18 cellular contexts compared by ENCODE assay signal in the genomic region with DNA sequence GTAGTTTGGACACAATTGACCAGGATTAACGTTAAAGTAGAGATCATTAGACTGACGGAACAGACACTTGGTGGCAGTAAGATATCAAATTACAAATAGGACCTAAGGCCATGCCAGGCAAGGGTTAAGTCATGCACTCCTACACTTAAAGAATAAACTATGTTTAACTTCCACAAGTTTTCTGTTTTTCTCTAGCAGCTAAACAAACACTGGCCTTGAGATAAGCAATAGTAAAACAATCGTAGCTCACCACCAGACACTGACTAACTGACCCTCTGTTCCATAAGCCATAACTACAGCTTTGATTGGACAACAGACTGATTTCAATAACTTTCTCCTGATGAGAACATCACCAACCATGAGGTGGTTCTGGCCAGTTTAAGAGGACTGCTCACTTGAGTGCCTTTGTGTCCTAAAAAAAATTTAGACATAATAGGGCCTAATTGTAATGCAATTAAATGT. TPM values are rescaled to one million over a fixed set of nuclear protein-coding genes. Genes with fewer than 3 reads are reported as not detected.
DNase-seq lines count a peak whose midpoint lies in the region; ATAC-seq, FAIRE-seq and TF ChIP-seq lines count a peak whose summit lies in the region.
"Had no signal": no experiment of that assay in that cellular context is flagged by ENCODE, and none has a peak within 500 bp of the region (broad histone marks: within the 10 kb centered on the region; RNA-seq: fewer than 3 reads in every experiment).

No MANE protein-coding gene starts in this region.

- TF ChIP-seq POLR2A in gastroesophageal sphincter (IDR thresholded peaks at IDR 0.05) (no peak), sigmoid colon (IDR thresholded peaks at IDR 0.05) (no peak), prostate gland (IDR thresholded peaks at IDR 0.05) (no peak)

- DNase-seq in HT-29 (ENCODE audit: low spot score), result peak; percentile 57
- peak; percentile 19 for DNase-seq in astrocyte of the hippocampus (ENCODE audit: low read depth, low spot score)
- no peak for DNase-seq in sigmoid colon
- no peak for DNase-seq in RCC 7860 (ENCODE audit: low spot score)
- DNase-seq in prostate gland (ENCODE audit: low spot score), result no peak
- DNase-seq in frontal cortex (ENCODE audit: low spot score in 2 of 2), result no peak
- DNase-seq: activated CD4-positive, alpha-beta T cell treated with anti-CD3 and anti-CD28 coated beads for 48 hours; adrenal gland; GDM1; naive B cell; NCI-H1694 treated with DMSO at 0.1 percent for 48 hours; NCI-H526 treated with DMSO at 0.1 percent for 48 hours; Right ventricle myocardium superior; stimulated activated naive B cell treated with anti-CD40 and anti-IgM and Interleukin-4, amounts not matched to agents 10 μg/mL and 1 μg/mL and 100 μg/mL, for 72 hours had no signal

- H3K4me3 ChIP-seq in gastroesophageal sphincter (no peak overlapping the region), sigmoid colon (no peak overlapping the region), prostate gland (no peak overlapping the region)
- H3K4me3 ChIP-seq: adrenal gland had no signal

- WGBS in gastroesophageal sphincter (ENCODE audit: low coverage in 1 of 2), 2 donors, result 59 to 81% methylated on average over 3 of the region's 3 CpGs
- 10 to 48% methylated on average over 3 of the region's 3 CpGs for WGBS in sigmoid colon, 2 donors
- WGBS in prostate gland, result 45% methylated on average over 3 of the region's 3 CpGs

- TF ChIP-seq EP300 in gastroesophageal sphincter (IDR thresholded peaks at IDR 0.05) (no peak), sigmoid colon (IDR thresholded peaks at IDR 0.05) (no peak)

- intact Hi-C loops in sigmoid colon (cut with DNase I) (loop anchor here (5.0 kb wide), 1 partner anchor 94 kb away; no protein-coding TSS in a partner anchor), prostate gland (cut with DNase I) (loop anchor here (10.0 kb wide), 1 partner anchor 362 kb away; no protein-coding TSS in a partner anchor)

- FAIRE-seq in RCC 7860 (lab: Jason Lieb, UNC), result no peak
- FAIRE-seq in frontal cortex (lab: Jason Lieb, UNC), result no peak

- H3K9me3 ChIP-seq in gastroesophageal sphincter (no peaks in the 10 kb centered on the region), sigmoid colon (no peaks in the 10 kb centered on the region), prostate gland (no peaks in the 10 kb centered on the region)
- H3K9me3 ChIP-seq: adrenal gland had no signal

- H3K27ac ChIP-seq in gastroesophageal sphincter (peak overlapping the region; percentile 77 to 94 (median 88)), sigmoid colon (peak overlapping the region in 3 of 4 donors; percentile 83 to 84 (median 84)), prostate gland (no peak overlapping the region)

- TF ChIP-seq CTCF in gastroesophageal sphincter (IDR thresholded peaks at IDR 0.05) (no peak), sigmoid colon (IDR thresholded peaks at IDR 0.05) (no peak), prostate gland (IDR thresholded peaks at IDR 0.05) (no peak)

- ATAC-seq in gastroesophageal sphincter, result no peak
- ATAC-seq in GM18868 (IDR thresholded peaks at IDR 0.05; ENCODE audit: unreplicated experiment), result no peak
- ATAC-seq: sciatic nerve; stimulated activated naive B cell treated with anti-CD40 and anti-IgM and Interleukin-4, amounts not matched to agents 10 μg/mL and 1 μg/mL and 100 μg/mL, for 72 hours had no signal

- H3K36me3 ChIP-seq in gastroesophageal sphincter (no peaks in the 10 kb centered on the region), sigmoid colon (no peaks in the 10 kb centered on the region), prostate gland (no peaks in the 10 kb centered on the region)
- H3K36me3 ChIP-seq: adrenal gland had no signal

- H3K27me3 ChIP-seq in gastroesophageal sphincter (no peaks in the 10 kb centered on the region), sigmoid colon (no peaks in the 10 kb centered on the region), prostate gland (replicated peaks; ENCODE audit: insufficient read depth) (no peaks in the 10 kb centered on the region)
- H3K27me3 ChIP-seq: adrenal gland had no signal

- H3K4me1 ChIP-seq in gastroesophageal sphincter (peaks cover 5 to 37% (median 7%) of the 10 kb centered on the region in 3 donors), sigmoid colon (peaks cover 0 to 25% (median 14%) of the 10 kb centered on the region in 4 donors), prostate gland (replicated peaks) (no peaks in the 10 kb centered on the region)

RNA-seq across cellular contexts. Expression of a gene that starts 2.0 kb away (rescaled TPM):
- 0.50 and 0.58 TPM in 2 replicates for total RNA-seq in HT-29 (2014; rRNA removed; shearing (Covaris generic))
- total RNA-seq in gastroesophageal sphincter (10 to 100 TPM in 2 of 4 donors, 1 to 10 TPM in 2; 4.3 to 11.7 (median 9.6) TPM), sigmoid colon (10 to 100 TPM in 2 of 4 donors, 1 to 10 TPM in 2; 3.7 to 15.5 (median 8.3) TPM), prostate gland (10 to 100 TPM in 1 of 2 donors, 1 to 10 TPM in 1; 2.0 to 15.2 TPM), frontal cortex (10.6 TPM)
- polyA plus RNA-seq in sigmoid colon, result 1 to 10 TPM; 1.2 to 3.6 (median 1.8) TPM

RNA-seq across cellular contexts. Expression of a gene that starts 3.5 kb away (rescaled TPM):
- not detected in 2 replicates for total RNA-seq in HT-29 (2014; rRNA removed; shearing (Covaris generic))
- total RNA-seq in gastroesophageal sphincter (under 1 TPM in 3 of 4 donors, not detected in 1; 0.12 to 0.62 (median 0.57) TPM), sigmoid colon (1 to 10 TPM in 1 of 4 donors, under 1 TPM in 1, not detected in 2; 0.36 to 2.5 TPM), prostate gland (under 1 TPM in 1 of 2 donors, not detected in 1; 0.57 TPM), frontal cortex (0.41 TPM)
- under 1 TPM in 2 of 3 donors, not detected in 1; 0.23 to 0.60 TPM for polyA plus RNA-seq in sigmoid colon
- polyA plus RNA-seq: CD14-positive monocyte had no signal

Comparison
In these comparisons a context has a peak if more than half of its experiments do, and no peak if none do; other contexts are left out.
1. DNase-seq: peak in HT-29 (single experiment) and astrocyte of the hippocampus (single experiment); none in sigmoid colon (single experiment), RCC 7860 (single experiment), prostate gland (single experiment) and frontal cortex (0 of 2).
2. H3K27ac ChIP-seq: peak in gastroesophageal sphincter (4 of 4) and sigmoid colon (3 of 4); none in prostate gland (0 of 2).